8 cellular contexts compared by ENCODE assay signal in the genomic region with DNA sequence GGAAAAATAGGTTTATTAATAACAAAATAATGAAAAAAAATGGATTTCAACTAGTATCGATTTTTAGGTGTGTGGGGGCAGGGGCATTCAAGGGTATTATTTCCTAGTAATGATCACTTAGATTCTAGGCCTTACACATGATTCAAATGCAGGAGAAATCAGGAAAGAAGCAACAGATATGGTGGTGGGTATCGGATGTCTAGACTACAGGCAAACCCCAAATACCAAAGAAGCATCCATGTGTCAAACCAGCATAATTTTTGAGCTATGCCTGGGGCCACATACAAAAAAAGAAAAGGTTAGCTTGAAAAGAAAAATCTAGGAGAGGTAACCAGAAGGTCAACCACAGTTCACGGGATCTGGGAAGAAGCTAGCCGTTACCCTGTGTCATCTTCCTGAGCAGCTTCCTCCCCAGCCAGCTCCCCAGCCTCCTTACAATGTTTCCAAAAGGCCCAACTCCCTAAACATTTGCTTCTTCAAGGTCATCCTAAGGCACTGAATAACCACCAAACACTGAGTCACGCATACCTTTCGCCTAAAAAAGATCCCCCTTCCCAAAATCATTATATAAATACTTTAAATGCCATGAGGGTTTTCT. TPM values are rescaled to one million over a fixed set of nuclear protein-coding genes. Genes with fewer than 3 reads are reported as not detected.
DNase-seq lines count a peak whose midpoint lies in the region; ATAC-seq and TF ChIP-seq lines count a peak whose summit lies in the region.

No MANE protein-coding gene starts in this region.

- H3K27ac ChIP-seq in dorsolateral prefrontal cortex = no peak overlapping the region

- DNase-seq in NB4 (ENCODE audit: low read depth) (peak; percentile 59), cardiac fibroblast (ENCODE audit: low read depth in 2 of 2) (peak; percentile 41 to 62), nephron progenitor cell (no peak), dorsolateral prefrontal cortex (no peak), NK-92 (lab: John Stamatoyannopoulos, UW; ENCODE audit: unreplicated experiment) (no peak), UCSD-AML1 (lab: John Stamatoyannopoulos, UW; ENCODE audit: unreplicated experiment) (no peak)

- TF ChIP-seq POLR2A in NB4 (IDR thresholded peaks at IDR 0.05; ENCODE audit: extremely low read depth, insufficient read length) = no peak

- H3K36me3 Mint-ChIP-seq in nephron progenitor cell (ENCODE audit: low read depth) = peaks cover 16% of the 10 kb centered on the region

- peaks cover 50% of the 10 kb centered on the region for H3K4me1 ChIP-seq in ES-I3 (ENCODE audit: insufficient read depth, low read length)

- no peaks in the 10 kb centered on the region for H3K27me3 Mint-ChIP-seq in nephron progenitor cell (ENCODE audit: low read depth, poor library complexity)

- H3K9me3 ChIP-seq in ES-I3 (ENCODE audit: control insufficient read depth, insufficient read depth, low read length) = no peaks in the 10 kb centered on the region

- H3K27me3 ChIP-seq in dorsolateral prefrontal cortex = peaks cover 0 to 66% (median 17%) of the 10 kb centered on the region in 45 donors

- no peaks in the 10 kb centered on the region; the same call in 1 of the 2 replicates for H3K36me3 ChIP-seq in ES-I3 (ENCODE audit: insufficient read depth, low read length)

- peak overlapping the region; percentile 100 for H3K4me3 Mint-ChIP-seq in nephron progenitor cell

- H3K27ac Mint-ChIP-seq in nephron progenitor cell = peak overlapping the region; percentile 99

- peak overlapping the region; percentile 99 for H3K9ac ChIP-seq in ES-I3 (ENCODE audit: low read depth, low read length)

- H3K4me3 ChIP-seq in NB4 (ENCODE audit: low read depth, low read length) (peak overlapping the region; percentile 99), cardiac fibroblast (replicated peaks in 1 of 2; ENCODE audit: low read depth in 2 of 2, low read length in 2 of 2) (peak overlapping the region; percentile 82 to 88), dorsolateral prefrontal cortex (peak overlapping the region in 8 of 59 donors; percentile 69 to 82 (median 76))

- H3K9me3 Mint-ChIP-seq in nephron progenitor cell = no peaks in the 10 kb centered on the region

- TF ChIP-seq CTCF in NB4 (IDR thresholded peaks at IDR 0.05; ENCODE audit: low read depth, low read length) = no peak
- no peak for TF ChIP-seq CTCF in cardiac fibroblast (IDR thresholded peaks at IDR 0.05; ENCODE audit: low read depth, low read length)
- no peak for TF ChIP-seq CTCF in nephron progenitor cell (IDR thresholded peaks at IDR 0.05)
- TF ChIP-seq CTCF in dorsolateral prefrontal cortex (IDR thresholded peaks at IDR 0.05 in 54 of 56, conservative IDR thresholded peaks at IDR 0.05 in 2 of 56; ENCODE audit: low read depth in 1 of 56, partially characterized antibody in 56 of 56) = no peak

- intact Hi-C loops in dorsolateral prefrontal cortex (cut with DNase I) = loop anchor here (10.0 kb wide), 2 partner anchors 332 to 568 kb away; partner anchors contain the start of genes CAPRIN2 (in 1 of the 2) and ETFBKMT (in 1 of the 2)

- peaks cover 68% of the 10 kb centered on the region for H3K4me1 Mint-ChIP-seq in nephron progenitor cell

- ATAC-seq in GM18868 (IDR thresholded peaks at IDR 0.05; ENCODE audit: unreplicated experiment) = no peak

RNA-seq across cellular contexts. Expression of gene SINHCAF, which starts 3.2 kb away (rescaled TPM):
- 1 to 10 TPM in 117 of 120 experiments, under 1 TPM in 3; 0.70 to 9.0 (median 3.2) TPM for total RNA-seq in dorsolateral prefrontal cortex

Comparison
In these comparisons a context has a peak if more than half of its experiments do, and no peak if none do; other contexts are left out.
1. DNase-seq: peak in NB4 (single experiment) and cardiac fibroblast (2 of 2); none in nephron progenitor cell (single experiment), dorsolateral prefrontal cortex (0 of 10), NK-92 (single experiment) and UCSD-AML1 (single experiment).